Comparison of ENCODE assay signal across 33 cellular contexts in the genomic region with DNA sequence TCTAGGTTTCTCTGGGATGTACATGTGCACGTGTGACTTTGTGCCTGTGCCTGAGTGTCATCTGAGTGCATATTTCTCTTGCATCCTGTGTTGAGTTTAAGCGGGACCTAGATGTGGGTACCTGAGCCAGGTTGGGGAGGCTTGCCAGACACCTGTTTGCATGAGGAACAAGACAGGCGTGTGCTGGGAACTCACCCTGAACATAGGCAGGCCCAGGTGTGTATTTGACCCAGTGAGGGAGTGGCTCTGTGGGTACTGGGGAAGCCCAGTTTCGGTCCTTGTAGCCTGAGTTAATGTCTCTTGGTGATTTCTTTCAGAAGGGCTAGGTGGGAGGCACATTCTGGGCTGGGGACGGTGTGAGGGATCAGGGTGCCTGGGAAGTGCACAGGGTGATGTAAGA.
"Had no signal": no experiment of that assay in that cellular context is flagged by ENCODE, and none has a peak within 500 bp of the region (broad histone marks: within the 10 kb centered on the region; RNA-seq: fewer than 3 reads in every experiment).

No MANE protein-coding gene starts in this region.

- H3K36me3 Mint-ChIP-seq: activated naive CD8-positive, alpha-beta T cell had no signal

- H3K4me3 Mint-ChIP-seq: activated CD4-positive, alpha-beta T cell treated with anti-CD3 and anti-CD28 coated beads, Interleukin-2, amount 10 ng/mL, durations not matched to agents 24 days and 14 days; activated CD8-positive, alpha-beta T cell treated with anti-CD3 and anti-CD28 coated beads, Interleukin-2, amount 10 ng/mL, durations not matched to agents 7 days and 5 days; activated naive CD4-positive, alpha-beta T cell treated with anti-CD3 and anti-CD28 coated beads for 36 hours; activated naive CD8-positive, alpha-beta T cell; activated naive CD8-positive, alpha-beta T cell treated with anti-CD3 and anti-CD28 coated beads, Interleukin-2, amount 50 U/mL, for 24 hours; activated T-cell treated with anti-CD3 and anti-CD28 coated beads, Interleukin-2, amount 50 U/mL, for 24 hours; T-helper 1 cell treated with Interleukin-12 subunit alpha and Interleukin-12 subunit beta and Interleukin-4 antibody, amounts not matched to agents 30 μg/mL and 1 μg/mL, for 36 hours; T-helper 2 cell treated with Interferon-gamma antibody and Interleukin-4, amounts not matched to agents 5 μg/mL and 100 μg/mL, for 36 hours had no signal

- H3K36me3 ChIP-seq: brain microvascular endothelial cell, MG63, SJSA1 had no signal

- H3K27ac Mint-ChIP-seq: activated CD4-positive, alpha-beta T cell treated with anti-CD3 and anti-CD28 coated beads, Interleukin-2, amount 10 ng/mL, durations not matched to agents 24 days and 14 days; activated CD8-positive, alpha-beta T cell treated with anti-CD3 and anti-CD28 coated beads, Interleukin-2, amount 10 ng/mL, durations not matched to agents 7 days and 5 days; activated naive CD4-positive, alpha-beta T cell treated with anti-CD3 and anti-CD28 coated beads for 36 hours; activated naive CD8-positive, alpha-beta T cell; activated naive CD8-positive, alpha-beta T cell treated with anti-CD3 and anti-CD28 coated beads, Interleukin-2, amount 50 U/mL, for 24 hours; activated T-cell treated with anti-CD3 and anti-CD28 coated beads, Interleukin-2, amount 50 U/mL, for 24 hours; activated T-helper 2 cell treated with anti-CD3 and anti-CD28 coated beads, Interferon-gamma antibody, Interleukin-2, Interleukin-4, amounts not matched to agents 10 μg/mL and 5 μg/mL and 100 μg/mL, durations not matched to agents 14 hours and 24 hours and 36 hours; T-helper 1 cell treated with Interleukin-12 subunit alpha and Interleukin-12 subunit beta and Interleukin-4 antibody, amounts not matched to agents 30 μg/mL and 1 μg/mL, for 36 hours; T-helper 2 cell treated with Interferon-gamma antibody and Interleukin-4, amounts not matched to agents 5 μg/mL and 100 μg/mL, for 36 hours had no signal

- DNase-seq: activated CD4-positive, alpha-beta T cell treated with anti-CD3 and anti-CD28 coated beads, Interleukin-2, amount 10 ng/mL, durations not matched to agents 24 days and 14 days; activated CD4-positive, alpha-beta T cell treated with anti-CD3 and anti-CD28 coated beads, Interleukin-2, amount 50 U/mL, for 4 hours; activated CD8-positive, alpha-beta T cell treated with anti-CD3 and anti-CD28 coated beads, Interleukin-2, amount 10 ng/mL, durations not matched to agents 7 days and 5 days; activated gamma-delta T cell; activated naive CD4-positive, alpha-beta T cell treated with anti-CD3 and anti-CD28 coated beads for 36 hours; activated naive CD8-positive, alpha-beta T cell treated with anti-CD3 and anti-CD28 coated beads, Interleukin-2, amount 50 U/mL, for 24 hours; activated T-cell treated with anti-CD3 and anti-CD28 coated beads, Interleukin-2, amount 50 U/mL, for 24 hours; anterior cingulate cortex; brain microvascular endothelial cell; central memory CD4-positive, alpha-beta T cell; Kasumi-1; KG1; MG63; NCI-H1048; NCI-H1105 treated with DMSO at 0.1 percent for 48 hours; NCI-H1436; NCI-H1694; NCI-H1930; NCI-H2081 treated with DMSO at 0.1 percent for 48 hours; NCI-H226; NCI-H446 treated with DMSO at 0.1 percent for 48 hours; NCI-H524; NCI-H69; NCI-H82; RPMI8226; SHP77 treated with DMSO at 0.1 percent for 48 hours; SK-N-SH had no signal

- H3K27ac ChIP-seq: brain microvascular endothelial cell had no signal

- H3K4me3 ChIP-seq: MG63, SJSA1 had no signal

- H3K9me3 ChIP-seq: SJSA1, SK-N-SH had no signal

- H3K4me1 Mint-ChIP-seq: activated CD4-positive, alpha-beta T cell treated with anti-CD3 and anti-CD28 coated beads, Interleukin-2, amount 10 ng/mL, durations not matched to agents 24 days and 14 days; activated naive CD8-positive, alpha-beta T cell treated with anti-CD3 and anti-CD28 coated beads, Interleukin-2, amount 50 U/mL, for 24 hours had no signal

- H3K27me3 Mint-ChIP-seq: activated T-cell treated with anti-CD3 and anti-CD28 coated beads, Interleukin-2, amount 50 U/mL, for 24 hours had no signal

- ATAC-seq: activated CD8-positive, alpha-beta T cell treated with anti-CD3 and anti-CD28 coated beads, Interleukin-2, amount 10 ng/mL, durations not matched to agents 7 days and 5 days; activated naive CD8-positive, alpha-beta T cell treated with anti-CD3 and anti-CD28 coated beads, Interleukin-2, amount 50 U/mL, for 24 hours; Panc1 had no signal

- H3K27me3 ChIP-seq: brain microvascular endothelial cell, MG63, SJSA1 had no signal

- H3K9me3 Mint-ChIP-seq: activated CD4-positive, alpha-beta T cell treated with anti-CD3 and anti-CD28 coated beads, Interleukin-2, amount 10 ng/mL, durations not matched to agents 24 days and 14 days; activated naive CD4-positive, alpha-beta T cell treated with anti-CD3 and anti-CD28 coated beads for 36 hours; activated naive CD8-positive, alpha-beta T cell treated with anti-CD3 and anti-CD28 coated beads, Interleukin-2, amount 50 U/mL, for 24 hours; activated T-cell treated with anti-CD3 and anti-CD28 coated beads, Interleukin-2, amount 50 U/mL, for 24 hours; activated T-helper 2 cell treated with anti-CD3 and anti-CD28 coated beads, Interferon-gamma antibody, Interleukin-2, Interleukin-4, amounts not matched to agents 10 μg/mL and 5 μg/mL and 100 μg/mL, durations not matched to agents 14 hours and 24 hours and 36 hours; T-helper 1 cell treated with Interleukin-12 subunit alpha and Interleukin-12 subunit beta and Interleukin-4 antibody, amounts not matched to agents 30 μg/mL and 1 μg/mL, for 36 hours; T-helper 2 cell treated with Interferon-gamma antibody and Interleukin-4, amounts not matched to agents 5 μg/mL and 100 μg/mL, for 36 hours had no signal
